Comparison of ENCODE assay signal across 10 cellular contexts in the genomic region with DNA sequence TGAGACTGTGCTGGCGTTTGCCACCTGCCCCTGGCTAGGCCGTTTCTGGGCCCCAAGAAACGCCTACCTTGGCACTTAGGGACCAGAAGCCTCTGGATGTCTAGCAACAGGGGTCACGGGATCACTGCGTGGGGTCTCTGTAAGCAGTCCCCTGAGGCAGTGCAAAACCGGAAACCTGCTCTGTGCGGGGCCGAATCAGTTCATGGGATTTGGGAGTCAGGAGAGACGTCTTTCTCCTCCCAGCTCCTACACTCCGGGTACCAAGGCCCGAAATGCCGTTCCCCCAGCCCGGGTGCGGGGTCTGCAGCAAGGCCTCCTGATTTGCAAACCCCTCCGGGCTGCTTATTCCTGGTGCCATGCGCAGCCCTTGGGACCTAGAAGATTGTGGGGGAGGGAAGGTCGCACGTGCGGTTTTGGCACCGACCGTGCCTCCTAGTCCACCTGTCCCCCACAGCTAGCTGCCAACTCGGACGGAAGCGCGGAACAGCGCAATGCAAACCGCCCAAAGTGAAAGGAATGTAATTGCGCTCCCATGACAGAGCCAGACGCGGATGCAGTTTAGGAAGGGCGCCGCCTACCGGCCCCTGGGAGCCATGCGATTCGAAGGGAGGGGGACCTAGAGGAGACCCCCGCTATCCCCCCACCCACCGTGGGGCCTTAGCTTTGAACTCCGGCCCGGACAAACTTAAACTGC. TPM values are rescaled to one million over a fixed set of nuclear protein-coding genes. Genes with fewer than 3 reads are reported as not detected.
A peak's percentile ranks its signal among the peaks of the same experiment; 100 is the strongest.
DNase-seq lines count a peak whose midpoint lies in the region; ATAC-seq, FAIRE-seq and TF ChIP-seq lines count a peak whose summit lies in the region.
"Had no signal": no experiment of that assay in that cellular context is flagged by ENCODE, and none has a peak within 500 bp of the region (broad histone marks: within the 10 kb centered on the region; RNA-seq: fewer than 3 reads in every experiment).

No MANE protein-coding gene starts in this region.

- CTCF ChIA-PET in HepG2 (lab: Yijun Ruan, JAX; ENCODE audit: low intra/inter-chr PET ratio, low total read pairs) = no interaction called here

- TF ChIP-seq RAD21 in HepG2 (CRISPR knock-in tag; IDR thresholded peaks at IDR 0.05) = no peak

- H3K4me1 ChIP-seq in breast epithelium (peaks cover 0 to 5% of the 10 kb centered on the region in 2 donors), HepG2 (ENCODE audit: insufficient read depth, low read length) (no peaks in the 10 kb centered on the region), vagina (peaks cover 25% of the 10 kb centered on the region)

- H3K9me3 ChIP-seq in breast epithelium = no peaks in the 10 kb centered on the region
- H3K9me3 ChIP-seq in HepG2 (ENCODE audit: low read length) = no peaks in the 10 kb centered on the region
- no peaks in the 10 kb centered on the region for H3K9me3 ChIP-seq in vagina

- peaks cover 34 to 60% (median 58%) of the 10 kb centered on the region in 3 donors for H3K27me3 Mint-ChIP-seq in immature natural killer cell (ENCODE audit: low read depth in 3 of 3)

- no peaks in the 10 kb centered on the region for H3K36me3 Mint-ChIP-seq in immature natural killer cell

- intact Hi-C loops in Right ventricle myocardium inferior (cut with DNase I) = loop anchor here (5.0 to 10.0 kb wide), 5 partner anchors 120 to 1232 kb away; partner anchors contain the start of genes FTO, IRX6 and RPGRIP1L
- intact Hi-C loops in cardiac septum (cut with DNase I) = loop anchor here (5.0 to 10.0 kb wide), 3 partner anchors 305 to 742 kb away; no protein-coding TSS in a partner anchor
- intact Hi-C loops in breast epithelium (cut with DNase I; ENCODE audit: low total_unique reads) = loop anchor here (1.0 kb wide), 1 partner anchor 652 kb away; no protein-coding TSS in a partner anchor
- intact Hi-C loops in HepG2 (cut with micrococcal nuclease; ENCODE audit: unreplicated experiment) = no loop called here
- intact Hi-C loops in vagina (cut with DNase I) = no loop called here

- H4K20me1 ChIP-seq in HepG2 (ENCODE audit: insufficient read depth, low read length) = no peaks in the 10 kb centered on the region

- no peak overlapping the region for H3K9ac ChIP-seq in HepG2 (ENCODE audit: insufficient read depth, low read depth, low read length)

- H3K36me3 ChIP-seq in breast epithelium = no peaks in the 10 kb centered on the region
- no peaks in the 10 kb centered on the region for H3K36me3 ChIP-seq in HepG2 (replicated peaks in 1 of 2; ENCODE audit: control insufficient read depth in 1 of 2, insufficient read depth in 2 of 2, low read length in 2 of 2)
- H3K36me3 ChIP-seq in vagina = no peaks in the 10 kb centered on the region

- in situ Hi-C loops in HepG2 (cut with HindIII; ENCODE audit: extremely low pct_ligation_motif_present, low pct_unique_long_range_greater_than_20kb) = no loop called here

- TF ChIP-seq CTCF in breast epithelium (IDR thresholded peaks at IDR 0.05) = peak; percentile 82 to 93 (median 91)
- TF ChIP-seq CTCF in HepG2 (CRISPR knock-in tag; IDR thresholded peaks at IDR 0.05) = peak; percentile 37
- TF ChIP-seq CTCF in vagina (IDR thresholded peaks at IDR 0.05) = peak in 1 of 3 experiments; percentile 41

- no peak overlapping the region for H2AFZ ChIP-seq in HepG2 (ENCODE audit: low read length)

- 7% methylated on average over 17 of the region's 39 CpGs for WGBS in HepG2 (ENCODE audit: low lambda C conversion rate)

- H3K9me3 Mint-ChIP-seq in immature natural killer cell = peaks cover 0 to 8% (median 3%) of the 10 kb centered on the region in 6 donors

- H3K27ac ChIP-seq in breast epithelium = peak overlapping the region; percentile 97 to 98
- H3K27ac ChIP-seq in HepG2 (ENCODE audit: extremely low read length, insufficient read depth, low read length) = no peak overlapping the region
- H3K27ac ChIP-seq in vagina = no peak overlapping the region

- H3K4me1 Mint-ChIP-seq in immature natural killer cell = peaks cover 9 to 16% of the 10 kb centered on the region in 2 donors

- H3K4me2 ChIP-seq in HepG2 (ENCODE audit: low read depth, low read length) = peak overlapping the region; percentile 34

- peak; percentile 49 for ATAC-seq in Right ventricle myocardium inferior
- ATAC-seq in HepG2 = peak; percentile 16; the same call in 1 of the 3 replicates

- H3K27ac Mint-ChIP-seq in immature natural killer cell = no peak overlapping the region

- H3K27me3 ChIP-seq in breast epithelium (peaks cover 0 to 3% of the 10 kb centered on the region in 2 donors), HepG2 (ENCODE audit: control insufficient read depth in 1 of 2, insufficient read depth in 2 of 2, low read length in 2 of 2) (peaks cover 13 to 81% of the 10 kb centered on the region in 2 experiments), vagina (peaks cover 14% of the 10 kb centered on the region)

- POLR2A ChIA-PET in HepG2 (lab: Yijun Ruan, JAX) = no interaction called here

- FAIRE-seq in HepG2 (lab: Jason Lieb, UNC) = no peak
- FAIRE-seq: GM18507, TTC549 had no signal

- no peak for DNase-seq in Right ventricle myocardium inferior (ENCODE audit: missing footprints)
- DNase-seq in cardiac septum (ENCODE audit: low spot score) = no peak
- DNase-seq in breast epithelium (ENCODE audit: low spot score in 2 of 2) = peak; percentile 81 to 83
- no peak for DNase-seq in HepG2 (ENCODE audit: low spot score)
- DNase-seq in vagina (ENCODE audit: extremely low spot score in 2 of 2) = no peak
- no peak for DNase-seq in immature natural killer cell
- no peak for DNase-seq in DMS114 treated with DMSO at 0.1 percent for 48 hours (lab: John Stamatoyannopoulos, UW; ENCODE audit: unreplicated experiment)
- DNase-seq in NK-92 treated with Interleukin-12 subunit alpha and Interleukin-12 subunit beta, amount 100 ng/mL, for 24 hours (lab: John Stamatoyannopoulos, UW) = no peak

- TF ChIP-seq POLR2A in breast epithelium (IDR thresholded peaks at IDR 0.05) (no peak), HepG2 (IDR thresholded peaks at IDR 0.05; ENCODE audit: insufficient read depth in 1 of 2, low read depth in 2 of 2, low read length in 2 of 2) (no peak), vagina (IDR thresholded peaks at IDR 0.05) (no peak)

- TF ChIP-seq EP300 in HepG2 (IDR thresholded peaks at IDR 0.05; ENCODE audit: low read depth in 2 of 2, low read length in 2 of 2) = no peak
- no peak for TF ChIP-seq EP300 in HepG2 (CRISPR knock-in tag; IDR thresholded peaks at IDR 0.05; ENCODE audit: borderline replicate concordance)

- H3K79me2 ChIP-seq in HepG2 (ENCODE audit: insufficient read depth, low read length) = no peaks in the 10 kb centered on the region

- peak overlapping the region; percentile 81 to 95 (median 88) for H3K4me3 ChIP-seq in breast epithelium
- peak overlapping the region in 1 of 3 experiments; percentile 4; a peak in 1 of 6 replicates for H3K4me3 ChIP-seq in HepG2 (replicated peaks in 1 of 3; ENCODE audit: insufficient read depth in 1 of 3, low read depth in 2 of 3, low read length in 3 of 3)
- peak overlapping the region; percentile 29 to 55 for H3K4me3 ChIP-seq in vagina

- no TSS peak for BruUV-seq in HepG2 (replicated peaks; lab: Mats Ljungman, UMichigan)

- peak overlapping the region in 1 of 5 donors; percentile 30 for H3K4me3 Mint-ChIP-seq in immature natural killer cell

TF ChIP-seq in HepG2, 621 proteins besides CTCF, POLR2A, EP300 and RAD21 (continues in another document):
- TF ChIP-seq, protein P1, sequence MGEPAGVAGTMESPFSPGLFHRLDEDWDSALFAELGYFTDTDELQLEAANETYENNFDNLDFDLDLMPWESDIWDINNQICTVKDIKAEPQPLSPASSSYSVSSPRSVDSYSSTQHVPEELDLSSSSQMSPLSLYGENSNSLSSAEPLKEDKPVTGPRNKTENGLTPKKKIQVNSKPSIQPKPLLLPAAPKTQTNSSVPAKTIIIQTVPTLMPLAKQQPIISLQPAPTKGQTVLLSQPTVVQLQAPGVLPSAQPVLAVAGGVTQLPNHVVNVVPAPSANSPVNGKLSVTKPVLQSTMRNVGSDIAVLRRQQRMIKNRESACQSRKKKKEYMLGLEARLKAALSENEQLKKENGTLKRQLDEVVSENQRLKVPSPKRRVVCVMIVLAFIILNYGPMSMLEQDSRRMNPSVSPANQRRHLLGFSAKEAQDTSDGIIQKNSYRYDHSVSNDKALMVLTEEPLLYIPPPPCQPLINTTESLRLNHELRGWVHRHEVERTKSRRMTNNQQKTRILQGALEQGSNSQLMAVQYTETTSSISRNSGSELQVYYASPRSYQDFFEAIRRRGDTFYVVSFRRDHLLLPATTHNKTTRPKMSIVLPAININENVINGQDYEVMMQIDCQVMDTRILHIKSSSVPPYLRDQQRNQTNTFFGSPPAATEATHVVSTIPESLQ (CRISPR knock-in tag; conservative IDR thresholded peaks at IDR 0.05) = no peak
- TF ChIP-seq CHD2 (IDR thresholded peaks at IDR 0.05; ENCODE audit: low read depth, low read length) = no peak

RNA-seq across cellular contexts. Expression of gene IRX5, which starts 6.5 kb away (rescaled TPM):
- 13.2 TPM for total RNA-seq in Right ventricle myocardium inferior
- 15.4 TPM for total RNA-seq in cardiac septum
- 100 to 1,000 TPM in 1 of 3 donors, 10 to 100 TPM in 2; 10.9 to 119 (median 59.0) TPM for total RNA-seq in breast epithelium
- not detected in 2 replicates for total RNA-seq in HepG2 (2016; rRNA removed; fragmentation: Illumina TruSeq; extraction: Trizol)
- not detected in 2 replicates for total RNA-seq in HepG2 (2016; cell fraction: cytosol; rRNA removed; fragmentation: Illumina TruSeq; extraction: Trizol; ENCODE audit: low read depth)
- not detected in 2 replicates for total RNA-seq in HepG2 (2016; cell fraction: insoluble cytoplasmic fraction; rRNA removed; fragmentation: Illumina TruSeq; extraction: Trizol)
- not detected in 2 replicates for total RNA-seq in HepG2 (2016; cell fraction: membrane; rRNA removed; fragmentation: Illumina TruSeq; extraction: Trizol)
- not detected in 2 replicates for total RNA-seq in HepG2 (2016; cell fraction: nucleus; rRNA removed; fragmentation: Illumina TruSeq; extraction: Trizol)
- polyA plus RNA-seq in HepG2 (2011; rRNA removed) = not detected in 2 replicates
- polyA plus RNA-seq in HepG2 (2011; cell fraction: cytosol; rRNA removed) = not detected in 2 replicates
- not detected in 2 replicates for polyA plus RNA-seq in HepG2 (2011; cell fraction: nucleus; rRNA removed)
- not detected in 2 replicates for polyA plus RNA-seq in HepG2 (2012)
- not detected in 2 replicates for polyA plus RNA-seq in HepG2 (2016; cell fraction: cytosol; fragmentation: Illumina TruSeq; extraction: Trizol; ENCODE audit: low read depth)
- polyA plus RNA-seq in HepG2 (2016; cell fraction: insoluble cytoplasmic fraction; fragmentation: Illumina TruSeq; extraction: Trizol; ENCODE audit: low read depth) = not detected in 2 replicates
- not detected in 2 replicates for polyA plus RNA-seq in HepG2 (2016; cell fraction: membrane; fragmentation: Illumina TruSeq; extraction: Trizol; ENCODE audit: low read depth)
- not detected in 2 replicates for polyA plus RNA-seq in HepG2 (2016; cell fraction: nucleus; fragmentation: Illumina TruSeq; extraction: Trizol; ENCODE audit: insufficient read depth, low read depth)
- 1.1 TPM in 1 of 2 replicates, not detected in the other for polyA minus RNA-seq in HepG2 (2011; rRNA and poly(A)+ RNA removed; ENCODE audit: low replicate concordance)
- polyA minus RNA-seq in HepG2 (2011; cell fraction: cytosol; rRNA and poly(A)+ RNA removed) = not detected in 2 replicates
- polyA minus RNA-seq in HepG2 (2011; cell fraction: nucleus; rRNA and poly(A)+ RNA removed) = not detected in 2 replicates
- total RNA-seq in vagina = 11.0 TPM
- polyA plus RNA-seq in immature natural killer cell = not detected

Comparison
In these comparisons a context has a peak if more than half of its experiments do, and no peak if none do; other contexts are left out.
1. DNase-seq: peak in breast epithelium (2 of 2); none in Right ventricle myocardium inferior (single experiment), cardiac septum (single experiment), HepG2 (single experiment), vagina (0 of 2), immature natural killer cell (0 of 3), DMS114 treated with DMSO at 0.1 percent for 48 hours (single experiment) and NK-92 treated with Interleukin-12 subunit alpha and Interleukin-12 subunit beta, amount 100 ng/mL, for 24 hours (single experiment).
2. H3K27ac ChIP-seq: peak in breast epithelium (2 of 2); none in HepG2 (single experiment) and vagina (single experiment).
3. RNA of gene IRX5, which starts 6.5 kb away (total RNA-seq): 10.9 to 119 TPM in breast epithelium, 15.4 TPM in cardiac septum (single experiment), 13.2 TPM in Right ventricle myocardium inferior (single experiment) and 11.0 TPM in vagina (single experiment); not detected in HepG2; every median in the first group is over 10 times any median in the second.
4. intact Hi-C loops: an anchor here in Right ventricle myocardium inferior (5.0 to 10.0 kb wide), cardiac septum (5.0 to 10.0 kb wide) and breast epithelium (1.0 kb wide); none called in HepG2 and vagina.